ENCODE assay signal across 1 cellular context in the genomic region with DNA sequence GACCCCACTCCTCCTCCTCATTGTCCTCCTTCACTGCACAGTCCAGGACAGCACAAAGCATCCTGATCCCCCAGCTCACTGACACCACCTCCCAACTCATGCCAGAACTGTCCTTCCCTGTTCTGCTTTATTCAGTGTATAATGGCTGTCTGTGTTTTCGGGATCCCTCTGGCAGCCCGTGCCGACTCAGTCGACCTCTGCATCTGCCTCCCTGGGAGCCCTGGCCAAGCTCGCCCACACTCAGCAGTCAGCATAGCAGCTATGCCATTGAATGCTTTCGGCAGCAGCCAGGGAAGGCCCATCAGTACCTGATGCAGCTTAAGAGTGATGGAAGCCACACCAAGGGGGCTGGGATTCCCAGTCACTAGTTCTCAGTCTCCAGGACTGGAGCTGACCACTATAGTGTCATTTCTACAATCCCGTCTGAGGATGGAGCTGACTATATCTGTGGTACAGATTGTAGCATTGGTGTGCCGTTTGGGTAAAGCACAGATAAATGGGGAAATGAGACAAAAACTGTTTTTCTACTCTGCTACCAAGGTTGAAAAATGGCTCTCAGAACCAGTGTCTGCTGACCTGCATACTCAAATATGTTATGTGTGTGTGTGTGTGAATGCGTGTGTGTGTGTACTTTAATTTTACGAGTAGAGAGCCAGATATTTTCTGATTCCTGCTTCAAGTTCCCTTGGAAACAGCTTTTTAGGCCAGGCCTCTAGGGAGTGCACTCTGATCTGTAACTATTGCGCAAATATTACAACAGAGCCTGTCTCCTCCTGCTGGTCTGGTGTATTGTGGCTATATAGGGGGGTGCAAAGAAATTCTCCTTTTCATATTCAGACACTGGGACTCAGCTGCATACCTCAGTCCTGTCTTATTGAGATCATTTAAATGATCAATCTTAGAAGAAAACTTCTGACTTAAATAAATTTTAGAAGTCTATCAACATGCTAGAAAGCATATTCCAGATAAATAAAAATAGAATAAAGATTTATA.
A peak's percentile ranks its signal among the peaks of the same experiment; 100 is the strongest.
TF ChIP-seq lines count a peak whose summit lies in the region.

No MANE protein-coding gene starts in this region.

TF ChIP-seq in HepG2, 621 proteins besides CTCF, POLR2A, EP300 and RAD21 (continued from another document and continues in another):
- TF ChIP-seq, protein P1, sequence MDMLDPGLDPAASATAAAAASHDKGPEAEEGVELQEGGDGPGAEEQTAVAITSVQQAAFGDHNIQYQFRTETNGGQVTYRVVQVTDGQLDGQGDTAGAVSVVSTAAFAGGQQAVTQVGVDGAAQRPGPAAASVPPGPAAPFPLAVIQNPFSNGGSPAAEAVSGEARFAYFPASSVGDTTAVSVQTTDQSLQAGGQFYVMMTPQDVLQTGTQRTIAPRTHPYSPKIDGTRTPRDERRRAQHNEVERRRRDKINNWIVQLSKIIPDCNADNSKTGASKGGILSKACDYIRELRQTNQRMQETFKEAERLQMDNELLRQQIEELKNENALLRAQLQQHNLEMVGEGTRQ (IDR thresholded peaks at IDR 0.05; ENCODE audit: low read depth, low read length): no peak
- TF ChIP-seq, protein P1 (CRISPR knock-in tag; IDR thresholded peaks at IDR 0.05; ENCODE audit: borderline replicate concordance): no peak
- no peak for TF ChIP-seq MYC (CRISPR knock-in tag; IDR thresholded peaks at IDR 0.05; ENCODE audit: borderline replicate concordance)
- no peak for TF ChIP-seq TCF7L2 (IDR thresholded peaks at IDR 0.05; ENCODE audit: low read depth, low read length)
- TF ChIP-seq, protein P2, sequence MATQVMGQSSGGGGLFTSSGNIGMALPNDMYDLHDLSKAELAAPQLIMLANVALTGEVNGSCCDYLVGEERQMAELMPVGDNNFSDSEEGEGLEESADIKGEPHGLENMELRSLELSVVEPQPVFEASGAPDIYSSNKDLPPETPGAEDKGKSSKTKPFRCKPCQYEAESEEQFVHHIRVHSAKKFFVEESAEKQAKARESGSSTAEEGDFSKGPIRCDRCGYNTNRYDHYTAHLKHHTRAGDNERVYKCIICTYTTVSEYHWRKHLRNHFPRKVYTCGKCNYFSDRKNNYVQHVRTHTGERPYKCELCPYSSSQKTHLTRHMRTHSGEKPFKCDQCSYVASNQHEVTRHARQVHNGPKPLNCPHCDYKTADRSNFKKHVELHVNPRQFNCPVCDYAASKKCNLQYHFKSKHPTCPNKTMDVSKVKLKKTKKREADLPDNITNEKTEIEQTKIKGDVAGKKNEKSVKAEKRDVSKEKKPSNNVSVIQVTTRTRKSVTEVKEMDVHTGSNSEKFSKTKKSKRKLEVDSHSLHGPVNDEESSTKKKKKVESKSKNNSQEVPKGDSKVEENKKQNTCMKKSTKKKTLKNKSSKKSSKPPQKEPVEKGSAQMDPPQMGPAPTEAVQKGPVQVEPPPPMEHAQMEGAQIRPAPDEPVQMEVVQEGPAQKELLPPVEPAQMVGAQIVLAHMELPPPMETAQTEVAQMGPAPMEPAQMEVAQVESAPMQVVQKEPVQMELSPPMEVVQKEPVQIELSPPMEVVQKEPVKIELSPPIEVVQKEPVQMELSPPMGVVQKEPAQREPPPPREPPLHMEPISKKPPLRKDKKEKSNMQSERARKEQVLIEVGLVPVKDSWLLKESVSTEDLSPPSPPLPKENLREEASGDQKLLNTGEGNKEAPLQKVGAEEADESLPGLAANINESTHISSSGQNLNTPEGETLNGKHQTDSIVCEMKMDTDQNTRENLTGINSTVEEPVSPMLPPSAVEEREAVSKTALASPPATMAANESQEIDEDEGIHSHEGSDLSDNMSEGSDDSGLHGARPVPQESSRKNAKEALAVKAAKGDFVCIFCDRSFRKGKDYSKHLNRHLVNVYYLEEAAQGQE (IDR thresholded peaks at IDR 0.05; ENCODE audit: borderline replicate concordance in 1 of 2, low read depth in 1 of 2, low read length in 2 of 2): no peak
- no peak for TF ChIP-seq BHLHE40 (IDR thresholded peaks at IDR 0.05; ENCODE audit: low read length)
- no peak for TF ChIP-seq TMF1 (CRISPR knock-in tag; IDR thresholded peaks at IDR 0.05; ENCODE audit: low read depth)
- no peak for TF ChIP-seq DPF2 (CRISPR knock-in tag; IDR thresholded peaks at IDR 0.05; ENCODE audit: borderline replicate concordance, low read depth)
- 0 out of 2 replicates have a peak, but pooled peaks have one; percentile 31 for TF ChIP-seq KDM4B (CRISPR knock-in tag; IDR thresholded peaks at IDR 0.05)
- no peak for TF ChIP-seq SP140L (CRISPR knock-in tag; IDR thresholded peaks at IDR 0.05; ENCODE audit: borderline replicate concordance)
- no peak for TF ChIP-seq SSRP1 (CRISPR knock-in tag; IDR thresholded peaks at IDR 0.05)
- no peak for TF ChIP-seq MATR3 (CRISPR knock-in tag; IDR thresholded peaks at IDR 0.05)
- TF ChIP-seq MIXL1 (CRISPR knock-in tag; IDR thresholded peaks at IDR 0.05): 0 out of 2 replicates have a peak, but pooled peaks have one; percentile 31
- no peak for TF ChIP-seq TEAD2 (CRISPR knock-in tag; IDR thresholded peaks at IDR 0.05)
- TF ChIP-seq, protein P3, sequence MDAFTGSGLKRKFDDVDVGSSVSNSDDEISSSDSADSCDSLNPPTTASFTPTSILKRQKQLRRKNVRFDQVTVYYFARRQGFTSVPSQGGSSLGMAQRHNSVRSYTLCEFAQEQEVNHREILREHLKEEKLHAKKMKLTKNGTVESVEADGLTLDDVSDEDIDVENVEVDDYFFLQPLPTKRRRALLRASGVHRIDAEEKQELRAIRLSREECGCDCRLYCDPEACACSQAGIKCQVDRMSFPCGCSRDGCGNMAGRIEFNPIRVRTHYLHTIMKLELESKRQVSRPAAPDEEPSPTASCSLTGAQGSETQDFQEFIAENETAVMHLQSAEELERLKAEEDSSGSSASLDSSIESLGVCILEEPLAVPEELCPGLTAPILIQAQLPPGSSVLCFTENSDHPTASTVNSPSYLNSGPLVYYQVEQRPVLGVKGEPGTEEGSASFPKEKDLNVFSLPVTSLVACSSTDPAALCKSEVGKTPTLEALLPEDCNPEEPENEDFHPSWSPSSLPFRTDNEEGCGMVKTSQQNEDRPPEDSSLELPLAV (CRISPR knock-in tag; conservative IDR thresholded peaks at IDR 0.05; ENCODE audit: low read depth): no peak
- TF ChIP-seq, protein P4, sequence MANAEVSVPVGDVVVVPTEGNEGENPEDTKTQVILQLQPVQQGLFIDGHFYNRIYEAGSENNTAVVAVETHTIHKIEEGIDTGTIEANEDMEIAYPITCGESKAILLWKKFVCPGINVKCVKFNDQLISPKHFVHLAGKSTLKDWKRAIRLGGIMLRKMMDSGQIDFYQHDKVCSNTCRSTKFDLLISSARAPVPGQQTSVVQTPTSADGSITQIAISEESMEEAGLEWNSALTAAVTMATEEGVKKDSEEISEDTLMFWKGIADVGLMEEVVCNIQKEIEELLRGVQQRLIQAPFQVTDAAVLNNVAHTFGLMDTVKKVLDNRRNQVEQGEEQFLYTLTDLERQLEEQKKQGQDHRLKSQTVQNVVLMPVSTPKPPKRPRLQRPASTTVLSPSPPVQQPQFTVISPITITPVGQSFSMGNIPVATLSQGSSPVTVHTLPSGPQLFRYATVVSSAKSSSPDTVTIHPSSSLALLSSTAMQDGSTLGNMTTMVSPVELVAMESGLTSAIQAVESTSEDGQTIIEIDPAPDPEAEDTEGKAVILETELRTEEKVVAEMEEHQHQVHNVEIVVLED (CRISPR knock-in tag; IDR thresholded peaks at IDR 0.05; ENCODE audit: borderline replicate concordance): no peak
- no peak for TF ChIP-seq TRIM24 (CRISPR knock-in tag; IDR thresholded peaks at IDR 0.05)
- TF ChIP-seq, protein P5, sequence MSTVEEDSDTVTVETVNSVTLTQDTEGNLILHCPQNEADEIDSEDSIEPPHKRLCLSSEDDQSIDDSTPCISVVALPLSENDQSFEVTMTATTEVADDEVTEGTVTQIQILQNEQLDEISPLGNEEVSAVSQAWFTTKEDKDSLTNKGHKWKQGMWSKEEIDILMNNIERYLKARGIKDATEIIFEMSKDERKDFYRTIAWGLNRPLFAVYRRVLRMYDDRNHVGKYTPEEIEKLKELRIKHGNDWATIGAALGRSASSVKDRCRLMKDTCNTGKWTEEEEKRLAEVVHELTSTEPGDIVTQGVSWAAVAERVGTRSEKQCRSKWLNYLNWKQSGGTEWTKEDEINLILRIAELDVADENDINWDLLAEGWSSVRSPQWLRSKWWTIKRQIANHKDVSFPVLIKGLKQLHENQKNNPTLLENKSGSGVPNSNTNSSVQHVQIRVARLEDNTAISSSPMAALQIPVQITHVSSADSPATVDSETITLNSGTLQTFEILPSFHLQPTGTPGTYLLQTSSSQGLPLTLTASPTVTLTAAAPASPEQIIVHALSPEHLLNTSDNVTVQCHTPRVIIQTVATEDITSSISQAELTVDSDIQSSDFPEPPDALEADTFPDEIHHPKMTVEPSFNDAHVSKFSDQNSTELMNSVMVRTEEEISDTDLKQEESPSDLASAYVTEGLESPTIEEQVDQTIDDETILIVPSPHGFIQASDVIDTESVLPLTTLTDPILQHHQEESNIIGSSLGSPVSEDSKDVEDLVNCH (CRISPR knock-in tag; IDR thresholded peaks at IDR 0.05): no peak
- TF ChIP-seq TOPORS (CRISPR knock-in tag; IDR thresholded peaks at IDR 0.05): no peak
- no peak for TF ChIP-seq ARHGAP35 (CRISPR knock-in tag; IDR thresholded peaks at IDR 0.05; ENCODE audit: borderline replicate concordance)
- TF ChIP-seq, protein P6, sequence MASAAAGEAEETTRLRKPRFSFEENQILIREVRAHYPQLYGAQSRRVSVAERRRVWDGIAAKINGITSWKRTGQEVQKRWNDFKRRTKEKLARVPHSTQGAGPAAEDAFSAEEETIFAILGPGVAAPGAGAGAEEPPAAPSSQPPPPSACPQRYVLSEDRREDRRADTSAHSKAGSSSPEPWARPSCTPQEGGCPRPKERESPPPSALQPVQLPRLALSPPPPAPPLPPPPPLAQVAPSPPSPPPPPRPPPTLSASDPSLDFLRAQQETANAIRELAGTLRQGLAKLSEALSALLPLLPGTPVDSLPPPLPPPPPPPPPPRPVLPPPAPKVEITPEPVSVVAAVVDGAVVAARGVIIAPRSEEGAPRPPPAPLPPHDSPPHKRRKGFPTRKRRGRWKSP (CRISPR knock-in tag; IDR thresholded peaks at IDR 0.05): no peak
- TF ChIP-seq GPN1 (CRISPR knock-in tag; IDR thresholded peaks at IDR 0.05; ENCODE audit: borderline replicate concordance): no peak
- TF ChIP-seq SCMH1 (CRISPR knock-in tag; IDR thresholded peaks at IDR 0.05; ENCODE audit: borderline replicate concordance): no peak
- TF ChIP-seq, protein P7, sequence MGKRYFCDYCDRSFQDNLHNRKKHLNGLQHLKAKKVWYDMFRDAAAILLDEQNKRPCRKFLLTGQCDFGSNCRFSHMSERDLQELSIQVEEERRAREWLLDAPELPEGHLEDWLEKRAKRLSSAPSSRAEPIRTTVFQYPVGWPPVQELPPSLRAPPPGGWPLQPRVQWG (CRISPR knock-in tag; IDR thresholded peaks at IDR 0.05; ENCODE audit: borderline replicate concordance, low read depth): no peak
- TF ChIP-seq ZNF598 (CRISPR knock-in tag; IDR thresholded peaks at IDR 0.05; ENCODE audit: borderline replicate concordance): no peak
- TF ChIP-seq FOXJ3 (CRISPR knock-in tag; IDR thresholded peaks at IDR 0.05; ENCODE audit: borderline replicate concordance): no peak; the same call in 1 of the 2 replicates
- no peak for TF ChIP-seq SMARCC2 (IDR thresholded peaks at IDR 0.05)
- TF ChIP-seq ZNF121 (CRISPR knock-in tag; IDR thresholded peaks at IDR 0.05): no peak
- TF ChIP-seq ZNF883 (CRISPR knock-in tag; IDR thresholded peaks at IDR 0.05; ENCODE audit: not compliant biosample characterization): no peak
- TF ChIP-seq HOXA7 (CRISPR knock-in tag; IDR thresholded peaks at IDR 0.05): no peak
- TF ChIP-seq PRPF4 (IDR thresholded peaks at IDR 0.05; ENCODE audit: low read depth, low read length, poor library complexity, severe bottlenecking): no peak
- TF ChIP-seq, protein P8, sequence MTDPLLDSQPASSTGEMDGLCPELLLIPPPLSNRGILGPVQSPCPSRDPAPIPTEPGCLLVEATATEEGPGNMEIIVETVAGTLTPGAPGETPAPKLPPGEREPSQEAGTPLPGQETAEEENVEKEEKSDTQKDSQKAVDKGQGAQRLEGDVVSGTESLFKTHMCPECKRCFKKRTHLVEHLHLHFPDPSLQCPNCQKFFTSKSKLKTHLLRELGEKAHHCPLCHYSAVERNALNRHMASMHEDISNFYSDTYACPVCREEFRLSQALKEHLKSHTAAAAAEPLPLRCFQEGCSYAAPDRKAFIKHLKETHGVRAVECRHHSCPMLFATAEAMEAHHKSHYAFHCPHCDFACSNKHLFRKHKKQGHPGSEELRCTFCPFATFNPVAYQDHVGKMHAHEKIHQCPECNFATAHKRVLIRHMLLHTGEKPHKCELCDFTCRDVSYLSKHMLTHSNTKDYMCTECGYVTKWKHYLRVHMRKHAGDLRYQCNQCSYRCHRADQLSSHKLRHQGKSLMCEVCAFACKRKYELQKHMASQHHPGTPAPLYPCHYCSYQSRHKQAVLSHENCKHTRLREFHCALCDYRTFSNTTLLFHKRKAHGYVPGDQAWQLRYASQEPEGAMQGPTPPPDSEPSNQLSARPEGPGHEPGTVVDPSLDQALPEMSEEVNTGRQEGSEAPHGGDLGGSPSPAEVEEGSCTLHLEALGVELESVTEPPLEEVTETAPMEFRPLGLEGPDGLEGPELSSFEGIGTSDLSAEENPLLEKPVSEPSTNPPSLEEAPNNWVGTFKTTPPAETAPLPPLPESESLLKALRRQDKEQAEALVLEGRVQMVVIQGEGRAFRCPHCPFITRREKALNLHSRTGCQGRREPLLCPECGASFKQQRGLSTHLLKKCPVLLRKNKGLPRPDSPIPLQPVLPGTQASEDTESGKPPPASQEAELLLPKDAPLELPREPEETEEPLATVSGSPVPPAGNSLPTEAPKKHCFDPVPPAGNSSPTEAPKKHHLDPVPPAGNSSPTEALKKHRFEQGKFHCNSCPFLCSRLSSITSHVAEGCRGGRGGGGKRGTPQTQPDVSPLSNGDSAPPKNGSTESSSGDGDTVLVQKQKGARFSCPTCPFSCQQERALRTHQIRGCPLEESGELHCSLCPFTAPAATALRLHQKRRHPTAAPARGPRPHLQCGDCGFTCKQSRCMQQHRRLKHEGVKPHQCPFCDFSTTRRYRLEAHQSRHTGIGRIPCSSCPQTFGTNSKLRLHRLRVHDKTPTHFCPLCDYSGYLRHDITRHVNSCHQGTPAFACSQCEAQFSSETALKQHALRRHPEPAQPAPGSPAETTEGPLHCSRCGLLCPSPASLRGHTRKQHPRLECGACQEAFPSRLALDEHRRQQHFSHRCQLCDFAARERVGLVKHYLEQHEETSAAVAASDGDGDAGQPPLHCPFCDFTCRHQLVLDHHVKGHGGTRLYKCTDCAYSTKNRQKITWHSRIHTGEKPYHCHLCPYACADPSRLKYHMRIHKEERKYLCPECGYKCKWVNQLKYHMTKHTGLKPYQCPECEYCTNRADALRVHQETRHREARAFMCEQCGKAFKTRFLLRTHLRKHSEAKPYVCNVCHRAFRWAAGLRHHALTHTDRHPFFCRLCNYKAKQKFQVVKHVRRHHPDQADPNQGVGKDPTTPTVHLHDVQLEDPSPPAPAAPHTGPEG (CRISPR knock-in tag; IDR thresholded peaks at IDR 0.05): no peak
